Comparison of ENCODE assay signal across 16 cellular contexts in the genomic region with DNA sequence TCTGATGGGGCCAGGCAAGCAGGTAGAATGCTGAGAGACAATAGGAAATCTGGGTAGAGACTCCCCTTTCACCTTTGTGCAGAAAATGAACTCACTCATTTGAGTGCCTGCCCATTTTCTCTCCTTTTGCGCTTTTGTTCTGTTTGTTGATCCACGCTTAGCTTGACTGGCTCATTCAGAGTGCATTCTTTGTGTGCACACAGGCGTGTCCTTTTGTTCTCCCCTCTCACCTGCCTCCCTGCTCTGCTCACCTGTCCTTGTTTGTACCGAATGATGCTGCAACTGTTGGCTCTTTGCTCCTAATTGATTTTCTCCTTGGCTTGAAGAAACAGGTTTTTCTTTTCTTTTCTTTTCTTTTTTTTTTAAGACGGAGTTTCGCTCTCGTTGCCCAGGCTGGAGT. TPM values are rescaled to one million over a fixed set of nuclear protein-coding genes. Genes with fewer than 3 reads are reported as not detected.
A peak's percentile ranks its signal among the peaks of the same experiment; 100 is the strongest.
DNase-seq lines count a peak whose midpoint lies in the region; ATAC-seq and TF ChIP-seq lines count a peak whose summit lies in the region.
"Had no signal": no experiment of that assay in that cellular context is flagged by ENCODE, and none has a peak within 500 bp of the region (broad histone marks: within the 10 kb centered on the region; RNA-seq: fewer than 3 reads in every experiment).

No MANE protein-coding gene starts in this region.

- H3K4me3 Mint-ChIP-seq in mesothelial cell of epicardium: no peak overlapping the region
- no peak overlapping the region for H3K4me3 Mint-ChIP-seq in activated CD8-positive, alpha-beta T cell treated with anti-CD3 and anti-CD28 coated beads for 36 hours
- H3K4me3 Mint-ChIP-seq: GM23338; naive thymus-derived CD8-positive, alpha-beta T cell had no signal

- H3K36me3 Mint-ChIP-seq in mesothelial cell of epicardium: peaks cover 21% of the 10 kb centered on the region
- peaks cover 58% of the 10 kb centered on the region for H3K36me3 Mint-ChIP-seq in activated CD8-positive, alpha-beta T cell treated with anti-CD3 and anti-CD28 coated beads for 36 hours (ENCODE audit: low read depth)

- H3K27ac Mint-ChIP-seq in mesothelial cell of epicardium: peak overlapping the region; percentile 57
- no peak overlapping the region for H3K27ac Mint-ChIP-seq in activated CD8-positive, alpha-beta T cell treated with anti-CD3 and anti-CD28 coated beads for 36 hours

- TF ChIP-seq CTCF in mesothelial cell of epicardium (IDR thresholded peaks at IDR 0.05; ENCODE audit: unreplicated experiment): no peak
- no peak for TF ChIP-seq CTCF in activated CD8-positive, alpha-beta T cell treated with anti-CD3 and anti-CD28 coated beads for 36 hours (IDR thresholded peaks at IDR 0.05)

- peaks cover 31% of the 10 kb centered on the region for H3K4me1 Mint-ChIP-seq in mesothelial cell of epicardium
- peaks cover 20% of the 10 kb centered on the region for H3K4me1 Mint-ChIP-seq in activated CD8-positive, alpha-beta T cell treated with anti-CD3 and anti-CD28 coated beads for 36 hours (ENCODE audit: low read depth)

- H3K9me3 Mint-ChIP-seq in mesothelial cell of epicardium: no peaks in the 10 kb centered on the region
- no peaks in the 10 kb centered on the region for H3K9me3 Mint-ChIP-seq in activated CD8-positive, alpha-beta T cell treated with anti-CD3 and anti-CD28 coated beads for 36 hours
- H3K9me3 Mint-ChIP-seq: GM23338; naive thymus-derived CD8-positive, alpha-beta T cell had no signal

- ATAC-seq in GM18511 (IDR thresholded peaks at IDR 0.05; ENCODE audit: unreplicated experiment): no peak
- no peak for ATAC-seq in activated CD8-positive, alpha-beta T cell treated with anti-CD3 and anti-CD28 coated beads for 36 hours
- ATAC-seq: GM23338; lower lobe of right lung; naive thymus-derived CD8-positive, alpha-beta T cell had no signal

- POLR2A ChIA-PET in activated CD8-positive, alpha-beta T cell treated with anti-CD3 and anti-CD28 coated beads for 36 hours (lab: Charles Lee): no interaction called here

- intact Hi-C loops in activated CD8-positive, alpha-beta T cell treated with anti-CD3 and anti-CD28 coated beads for 36 hours (cut with micrococcal nuclease): no loop called here
- intact Hi-C loops in posterior vena cava (cut with DNase I): no loop called here

- CTCF ChIA-PET in activated CD8-positive, alpha-beta T cell treated with anti-CD3 and anti-CD28 coated beads for 36 hours (lab: Charles Lee): no interaction called here

- H3K27me3 Mint-ChIP-seq in mesothelial cell of epicardium (ENCODE audit: low read depth): no peaks in the 10 kb centered on the region
- H3K27me3 Mint-ChIP-seq in activated CD8-positive, alpha-beta T cell treated with anti-CD3 and anti-CD28 coated beads for 36 hours: no peaks in the 10 kb centered on the region
- H3K27me3 Mint-ChIP-seq: naive thymus-derived CD8-positive, alpha-beta T cell had no signal

- DNase-seq in DMS53 treated with DMSO at 0.1 percent for 48 hours (lab: John Stamatoyannopoulos, UW; ENCODE audit: unreplicated experiment) (peak; percentile 98), NCI-H146 treated with DMSO at 0.1 percent for 48 hours (lab: John Stamatoyannopoulos, UW; ENCODE audit: unreplicated experiment) (peak; percentile 99), NCI-H526 treated with DMSO at 0.1 percent for 48 hours (lab: John Stamatoyannopoulos, UW) (peak; percentile 78), mesothelial cell of epicardium (ENCODE audit: low spot score in 2 of 2, unreplicated experiment in 2 of 2) (no peak), GDM1 (lab: John Stamatoyannopoulos, UW) (no peak), posterior vena cava (ENCODE audit: low spot score) (no peak)
- no peak for DNase-seq in activated CD8-positive, alpha-beta T cell treated with anti-CD3 and anti-CD28 coated beads for 36 hours
- DNase-seq: activated CD8-positive, alpha-beta memory T cell treated with anti-CD3 and anti-CD28 coated beads for 24 hours; activated gamma-delta T cell treated with Interleukin-2 at 50 U/mL for 16 hours; anterior cingulate cortex; lower lobe of right lung; naive thymus-derived CD8-positive, alpha-beta T cell; NCI-H82; substantia nigra had no signal

RNA-seq across cellular contexts. Expression of gene PGS1, which starts 15.8 kb away (rescaled TPM):
- total RNA-seq in mesothelial cell of epicardium: 62.0 to 66.5 TPM (median 62.3 TPM) in 3 replicates
- total RNA-seq in activated CD8-positive, alpha-beta T cell treated with anti-CD3 and anti-CD28 coated beads for 36 hours: 10 to 100 TPM; 42.1 to 43.3 TPM
- 10 to 100 TPM; 33.6 to 33.7 TPM for total RNA-seq in posterior vena cava

RNA-seq across cellular contexts. Expression of gene SOCS3, which starts 34.3 kb away (rescaled TPM):
- total RNA-seq in mesothelial cell of epicardium: 45.7 to 50.0 TPM (median 49.8 TPM) in 3 replicates
- 10 to 100 TPM; 48.6 to 49.1 TPM for total RNA-seq in activated CD8-positive, alpha-beta T cell treated with anti-CD3 and anti-CD28 coated beads for 36 hours
- total RNA-seq in posterior vena cava: 10 to 100 TPM; 47.4 to 85.2 TPM

Comparison
In these comparisons a context has a peak if more than half of its experiments do, and no peak if none do; other contexts are left out.
1. DNase-seq: peak in DMS53 treated with DMSO at 0.1 percent for 48 hours (single experiment), NCI-H146 treated with DMSO at 0.1 percent for 48 hours (single experiment) and NCI-H526 treated with DMSO at 0.1 percent for 48 hours (single experiment); none in mesothelial cell of epicardium (0 of 2), activated CD8-positive, alpha-beta T cell treated with anti-CD3 and anti-CD28 coated beads for 36 hours (single experiment), GDM1 (single experiment) and posterior vena cava (single experiment).